24 cellular contexts compared by ENCODE assay signal in the genomic region with DNA sequence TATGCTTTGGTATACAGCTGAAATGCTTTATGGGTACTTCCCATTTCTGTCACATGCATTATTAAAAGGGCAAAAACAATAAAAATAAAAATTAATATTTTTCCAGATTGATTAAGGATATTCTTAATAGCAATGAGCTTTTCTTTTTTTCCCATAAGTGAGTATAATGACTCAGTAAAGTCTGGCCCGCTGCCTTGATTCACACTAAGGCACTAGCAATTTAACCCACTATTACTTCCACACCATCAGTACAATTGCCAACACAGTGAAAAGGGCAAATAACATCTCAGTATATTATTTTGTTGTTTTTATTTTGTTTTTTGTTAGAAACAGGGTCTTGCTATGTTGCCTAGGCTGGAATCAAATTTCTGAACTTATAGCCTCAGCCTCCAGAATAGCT.
"Had no signal": no experiment of that assay in that cellular context is flagged by ENCODE, and none has a peak within 500 bp of the region (broad histone marks: within the 10 kb centered on the region; RNA-seq: fewer than 3 reads in every experiment).

No MANE protein-coding gene starts in this region.

- FAIRE-seq: HepG2, RCC 7860 had no signal

- H3K9me3 Mint-ChIP-seq: activated CD4-positive, alpha-beta T cell treated with anti-CD3 and anti-CD28 coated beads, Interleukin-2, amount 10 ng/mL, durations not matched to agents 24 days and 14 days; activated naive CD4-positive, alpha-beta T cell treated with anti-CD3 and anti-CD28 coated beads, Interleukin-2, amount 10 ng/mL, durations not matched to agents 7 days and 5 days; activated naive CD8-positive, alpha-beta T cell treated with anti-CD3 and anti-CD28 coated beads for 36 hours; activated T-cell treated with anti-CD3 and anti-CD28 coated beads, Interleukin-2, amount 50 U/mL, for 4 hours; activated T-helper 17 cell treated with anti-CD3 and anti-CD28 coated beads, Interleukin-2, amount 50 U/mL, for 72 hours; T-helper 1 cell treated with Interleukin-12 subunit alpha and Interleukin-12 subunit beta and Interleukin-4 antibody, amounts not matched to agents 30 μg/mL and 1 μg/mL, for 36 hours; WTC11 had no signal

- H3K27me3 ChIP-seq: body of pancreas, MG63 had no signal

- H3K36me3 ChIP-seq: MG63 had no signal

- H3K36me3 Mint-ChIP-seq: activated CD8-positive, alpha-beta memory T cell treated with anti-CD3 and anti-CD28 coated beads, Interleukin-2, amount 10 ng/mL, durations not matched to agents 7 days and 5 days; activated naive CD4-positive, alpha-beta T cell treated with anti-CD3 and anti-CD28 coated beads, Interleukin-2, amount 10 ng/mL, durations not matched to agents 7 days and 5 days; activated naive CD8-positive, alpha-beta T cell treated with anti-CD3 and anti-CD28 coated beads for 36 hours; WTC11 had no signal

- DNase-seq: activated CD4-positive, alpha-beta T cell treated with anti-CD3 and anti-CD28 coated beads, Interleukin-2, amount 10 ng/mL, durations not matched to agents 24 days and 14 days; activated CD4-positive, alpha-beta T cell treated with anti-CD3 and anti-CD28 coated beads, Interleukin-2, amount 50 U/mL, for 48 hours; activated CD4-positive, CD25-positive, alpha-beta regulatory T cell treated with anti-CD3 and anti-CD28 coated beads, Interleukin-2, amount 50 U/mL, for 72 hours; activated CD8-positive, alpha-beta memory T cell treated with anti-CD3 and anti-CD28 coated beads, Interleukin-2, amount 10 ng/mL, durations not matched to agents 7 days and 5 days; activated gamma-delta T cell treated with Interleukin-2 at 50 U/mL for 16 hours; activated naive CD4-positive, alpha-beta T cell treated with anti-CD3 and anti-CD28 coated beads, Interleukin-2, amount 10 ng/mL, durations not matched to agents 7 days and 5 days; activated naive CD8-positive, alpha-beta T cell treated with anti-CD3 and anti-CD28 coated beads for 36 hours; activated T-cell treated with anti-CD3 and anti-CD28 coated beads, Interleukin-2, amount 50 U/mL, for 4 hours; body of pancreas; MG63; MV-4-11; NCI-H1092 treated with DMSO at 0.1 percent for 48 hours; NCI-H1417 treated with DMSO at 0.1 percent for 48 hours; NCI-H1694; NCI-H2029; NCI-H345; NCI-H510A; SHP77 treated with DMSO at 0.1 percent for 48 hours had no signal

- H3K27me3 Mint-ChIP-seq: activated CD4-positive, alpha-beta T cell treated with anti-CD3 and anti-CD28 coated beads, Interleukin-2, amount 10 ng/mL, durations not matched to agents 24 days and 14 days; activated CD8-positive, alpha-beta memory T cell treated with anti-CD3 and anti-CD28 coated beads, Interleukin-2, amount 10 ng/mL, durations not matched to agents 7 days and 5 days; activated naive CD4-positive, alpha-beta T cell treated with anti-CD3 and anti-CD28 coated beads, Interleukin-2, amount 10 ng/mL, durations not matched to agents 7 days and 5 days; activated naive CD8-positive, alpha-beta T cell treated with anti-CD3 and anti-CD28 coated beads for 36 hours; activated T-helper 17 cell treated with anti-CD3 and anti-CD28 coated beads, Interleukin-2, amount 50 U/mL, for 72 hours had no signal

- H3K27ac Mint-ChIP-seq: activated CD4-positive, alpha-beta T cell treated with anti-CD3 and anti-CD28 coated beads, Interleukin-2, amount 10 ng/mL, durations not matched to agents 24 days and 14 days; activated CD8-positive, alpha-beta memory T cell treated with anti-CD3 and anti-CD28 coated beads, Interleukin-2, amount 10 ng/mL, durations not matched to agents 7 days and 5 days; activated naive CD4-positive, alpha-beta T cell treated with anti-CD3 and anti-CD28 coated beads, Interleukin-2, amount 10 ng/mL, durations not matched to agents 7 days and 5 days; activated naive CD8-positive, alpha-beta T cell treated with anti-CD3 and anti-CD28 coated beads for 36 hours; activated T-helper 17 cell treated with anti-CD3 and anti-CD28 coated beads, Interleukin-2, amount 50 U/mL, for 72 hours; T-helper 1 cell treated with Interleukin-12 subunit alpha and Interleukin-12 subunit beta and Interleukin-4 antibody, amounts not matched to agents 30 μg/mL and 1 μg/mL, for 36 hours; WTC11 had no signal

- H3K9me3 ChIP-seq: body of pancreas, MG63 had no signal

- H3K4me2 ChIP-seq: KMS-11 had no signal

- H3K9ac ChIP-seq: KMS-11 had no signal

- H3K27ac ChIP-seq: body of pancreas, KMS-11 had no signal

- H3K4me3 ChIP-seq: body of pancreas, MG63 had no signal

- H3K4me3 Mint-ChIP-seq: activated CD4-positive, alpha-beta T cell treated with anti-CD3 and anti-CD28 coated beads, Interleukin-2, amount 10 ng/mL, durations not matched to agents 24 days and 14 days; activated CD8-positive, alpha-beta memory T cell treated with anti-CD3 and anti-CD28 coated beads, Interleukin-2, amount 10 ng/mL, durations not matched to agents 7 days and 5 days; activated naive CD4-positive, alpha-beta T cell treated with anti-CD3 and anti-CD28 coated beads, Interleukin-2, amount 10 ng/mL, durations not matched to agents 7 days and 5 days; activated naive CD8-positive, alpha-beta T cell treated with anti-CD3 and anti-CD28 coated beads for 36 hours; activated T-cell treated with anti-CD3 and anti-CD28 coated beads, Interleukin-2, amount 50 U/mL, for 4 hours; activated T-helper 17 cell treated with anti-CD3 and anti-CD28 coated beads, Interleukin-2, amount 50 U/mL, for 72 hours; T-helper 1 cell treated with Interleukin-12 subunit alpha and Interleukin-12 subunit beta and Interleukin-4 antibody, amounts not matched to agents 30 μg/mL and 1 μg/mL, for 36 hours; WTC11 had no signal

- H3K4me1 ChIP-seq: body of pancreas had no signal

- H3K4me1 Mint-ChIP-seq: activated CD4-positive, alpha-beta T cell treated with anti-CD3 and anti-CD28 coated beads, Interleukin-2, amount 10 ng/mL, durations not matched to agents 24 days and 14 days; activated CD8-positive, alpha-beta memory T cell treated with anti-CD3 and anti-CD28 coated beads, Interleukin-2, amount 10 ng/mL, durations not matched to agents 7 days and 5 days; activated naive CD4-positive, alpha-beta T cell treated with anti-CD3 and anti-CD28 coated beads, Interleukin-2, amount 10 ng/mL, durations not matched to agents 7 days and 5 days; activated naive CD8-positive, alpha-beta T cell treated with anti-CD3 and anti-CD28 coated beads for 36 hours; activated T-helper 17 cell treated with anti-CD3 and anti-CD28 coated beads, Interleukin-2, amount 50 U/mL, for 72 hours; WTC11 had no signal
